Comparison of ENCODE assay signal across 8 cellular contexts in genomic region chr2:181466661-181467576, GRCh38. TPM values are rescaled to one million over a fixed set of nuclear protein-coding genes. Genes with fewer than 3 reads are reported as not detected.
DNase-seq lines count a peak whose midpoint lies in the region; ATAC-seq and TF ChIP-seq lines count a peak whose summit lies in the region.

No MANE protein-coding gene starts in this region.

- H3K9me3 ChIP-seq in psoas muscle (no peaks in the 10 kb centered on the region), aorta (ENCODE audit: control insufficient read depth, low read length) (no peaks in the 10 kb centered on the region)

- 48 to 57% (median 54%) methylated on average over 4 of the region's 4 CpGs for WGBS in psoas muscle, 3 donors
- WGBS in aorta, 2 donors = 53% methylated on average over 4 of the region's 4 CpGs

- H3K27ac ChIP-seq in psoas muscle (no peak overlapping the region), aorta (ENCODE audit: low read depth in 1 of 2, low read length in 2 of 2) (no peak overlapping the region)

- no peaks in the 10 kb centered on the region for H3K4me1 ChIP-seq in psoas muscle
- H3K4me1 ChIP-seq in aorta (ENCODE audit: control insufficient read depth in 1 of 2, insufficient read depth in 2 of 2, low read length in 2 of 2) = no peaks in the 10 kb centered on the region

- no peaks in the 10 kb centered on the region; the same call in 1 of the 2 replicates for H3K36me3 Mint-ChIP-seq in HFFc6 (ENCODE audit: low read depth)

- H3K36me3 ChIP-seq in psoas muscle (ENCODE audit: insufficient read depth in 1 of 2, low read depth in 1 of 2) (no peaks in the 10 kb centered on the region), aorta (ENCODE audit: control insufficient read depth in 1 of 2, insufficient read depth in 2 of 2, low read length in 1 of 2) (no peaks in the 10 kb centered on the region)

- H3K4me1 Mint-ChIP-seq in HFFc6 (ENCODE audit: low read depth) = peaks cover 47% of the 10 kb centered on the region

- peaks cover 0 to 6% (median 0%) of the 10 kb centered on the region in 3 donors for H3K27me3 ChIP-seq in psoas muscle (ENCODE audit: insufficient read depth in 3 of 3, low read length in 2 of 3)
- H3K27me3 ChIP-seq in aorta (ENCODE audit: control insufficient read depth in 1 of 2, insufficient read depth in 2 of 2, low read length in 1 of 2) = no peaks in the 10 kb centered on the region

- no peak overlapping the region for H3K27ac Mint-ChIP-seq in HFFc6

- ATAC-seq in psoas muscle (no peak), aorta (ENCODE audit: low FRiP score) (peak; percentile 64), HG02840 (IDR thresholded peaks at IDR 0.05; ENCODE audit: low FRiP score, unreplicated experiment) (no peak)

- H3K27me3 Mint-ChIP-seq in HFFc6 (ENCODE audit: insufficient read depth) = no peaks in the 10 kb centered on the region

- DNase-seq in DMS53 (lab: John Stamatoyannopoulos, UW) = peak; percentile 86
- DNase-seq in HFFc6 = peak; percentile 34
- peak; percentile 60 for DNase-seq in RPMI7951 (ENCODE audit: low read depth)
- DNase-seq in activated effector memory CD4-positive, alpha-beta T cell treated with anti-CD3 and anti-CD28 coated beads, Interleukin-2, amount 50 U/mL, for 16 hours = peak; percentile 91
- peak; percentile 9 for DNase-seq in germinal center (ENCODE audit: low spot score)
- peak; percentile 61 to 66 for DNase-seq in psoas muscle
- DNase-seq in aorta = peak; percentile 79 to 89

- no peak overlapping the region for H3K4me3 Mint-ChIP-seq in HFFc6

- H3K9me3 Mint-ChIP-seq in HFFc6 = no peaks in the 10 kb centered on the region

- H3K4me3 ChIP-seq in psoas muscle (no peak overlapping the region), aorta (ENCODE audit: low read length in 2 of 2) (no peak overlapping the region)

- TF ChIP-seq CTCF in HFFc6 (IDR thresholded peaks at IDR 0.05) (peak; percentile 97), psoas muscle (IDR thresholded peaks at IDR 0.05) (peak; percentile 74)

- intact Hi-C loops in psoas muscle (cut with DNase I) = loop anchor here (5.0 kb wide), 2 partner anchors 365 to 1345 kb away; no protein-coding TSS in a partner anchor
- intact Hi-C loops in aorta (cut with DNase I) = loop anchor here (10.0 kb wide), 2 partner anchors 392 to 1342 kb away; no protein-coding TSS in a partner anchor

RNA-seq across cellular contexts. Expression of gene ITGA4, which starts 9.7 kb away (rescaled TPM):
- 10 to 100 TPM; 21.0 to 33.5 (median 30.4) TPM for total RNA-seq in HFFc6 (2021; fragmentation: NEBNext Ultra II Directional; extraction: Animal tissue kit (Norgen Biotek cat#: 25700))
- 78.1 and 89.6 TPM in 2 replicates for total RNA-seq in RPMI7951 (2014; rRNA removed; shearing (Covaris generic))
- 1 to 10 TPM in 3 of 4 donors, under 1 TPM in 1; 0.85 to 2.6 (median 1.8) TPM for total RNA-seq in psoas muscle
- under 1 TPM; 0.16 to 0.27 (median 0.20) TPM for polyA plus RNA-seq in psoas muscle
- total RNA-seq in aorta = 10 to 100 TPM; 13.1 to 23.9 TPM
- 1 to 10 TPM in 1 of 2 donors, under 1 TPM in 1; 0.49 to 4.5 TPM for polyA plus RNA-seq in aorta

Comparison
In these comparisons a context has a peak if more than half of its experiments do, and no peak if none do; other contexts are left out.
1. DNase-seq: peak in every context shown above with its lines; median percentile 91 in activated effector memory CD4-positive, alpha-beta T cell treated with anti-CD3 and anti-CD28 coated beads, Interleukin-2, amount 50 U/mL, for 16 hours; 86 in DMS53; 84 in aorta; 64 in psoas muscle; 60 in RPMI7951; 34 in HFFc6; 9 in germinal center.